In genomic region chr2:165307317-165307716, GRCh38 we compare ENCODE assay signal across 1 cellular context.
TF ChIP-seq lines count a peak whose summit lies in the region.

No MANE protein-coding gene starts in this region.

TF ChIP-seq in endothelial cell of umbilical vein, 7 proteins besides CTCF, POLR2A, EP300 and RAD21 (continued from another document):
- TF ChIP-seq GATA2 (IDR thresholded peaks at IDR 0.05; ENCODE audit: insufficient read depth, insufficient read length, low read depth, low read length) (no peak), JUN (IDR thresholded peaks at IDR 0.05; ENCODE audit: borderline replicate concordance, insufficient read depth, insufficient read length, low read depth) (no peak), FOS (IDR thresholded peaks at IDR 0.05; ENCODE audit: borderline replicate concordance, insufficient read depth, low read length) (no peak)
